In the genomic region with DNA sequence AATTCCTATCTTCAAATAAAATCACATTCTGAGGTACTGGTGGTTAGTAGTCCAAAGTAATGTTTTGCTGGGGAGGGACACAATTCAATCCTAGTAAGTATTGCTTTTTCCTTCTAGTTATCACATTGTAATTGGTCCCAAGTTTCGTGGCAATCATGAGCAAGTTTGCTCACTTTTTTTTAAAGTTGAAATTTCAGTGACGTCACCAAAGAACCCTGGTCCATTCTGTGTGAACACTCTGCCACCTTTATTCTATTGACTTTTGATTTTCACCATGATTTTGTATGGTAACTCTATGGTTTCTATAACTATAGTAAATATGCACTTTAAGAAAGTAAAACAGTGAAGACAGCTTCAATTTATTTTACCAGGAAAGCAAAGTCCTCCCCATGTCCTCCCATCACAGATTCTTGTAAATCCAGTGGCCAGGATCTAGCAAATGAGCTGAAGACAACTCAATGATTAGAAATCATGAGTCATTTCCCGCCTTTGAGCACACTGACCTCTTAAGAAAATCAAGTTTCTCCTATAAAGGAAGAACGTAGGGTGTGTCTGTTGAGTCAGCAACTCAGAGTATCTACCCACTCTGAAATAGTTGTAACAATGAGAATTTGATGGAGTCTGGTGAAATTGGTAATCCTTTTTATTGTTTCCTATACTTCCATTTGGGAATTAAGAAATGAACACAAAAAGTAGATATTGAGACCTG, we compare ENCODE assay signal across 13 cellular contexts.
DNase-seq lines count a peak whose midpoint lies in the region; FAIRE-seq and TF ChIP-seq lines count a peak whose summit lies in the region.
"Had no signal": no experiment of that assay in that cellular context is flagged by ENCODE, and none has a peak within 500 bp of the region (broad histone marks: within the 10 kb centered on the region; RNA-seq: fewer than 3 reads in every experiment).

No MANE protein-coding gene starts in this region.

- H3K4me3 ChIP-seq in PC-9 = no peak overlapping the region
- H3K4me3 ChIP-seq: GM12878, prostate gland had no signal

- no peak overlapping the region for H2AFZ ChIP-seq in PC-9

- TF ChIP-seq CTCF in PC-9 (conservative IDR thresholded peaks at IDR 0.05) = no peak

- H3K4me2 ChIP-seq in PC-9 = no peak overlapping the region

- no peaks in the 10 kb centered on the region for H3K4me1 ChIP-seq in PC-9 (replicated peaks; ENCODE audit: insufficient read depth)
- H3K4me1 ChIP-seq: prostate gland had no signal

- CTCF ChIA-PET in PC-9 (lab: Charles Lee) = no interaction called here

- intact Hi-C loops in PC-9 (cut with micrococcal nuclease; ENCODE audit: unreplicated experiment) = no loop called here

- BruUV-seq in PC-9 (replicated peaks; lab: Mats Ljungman, UMichigan) = TSS peak; percentile 33

- no peaks in the 10 kb centered on the region for H3K9me3 ChIP-seq in PC-9 (ENCODE audit: insufficient read depth, low read depth)
- H3K9me3 ChIP-seq: prostate gland had no signal

- no peaks in the 10 kb centered on the region for H3K9me2 ChIP-seq in PC-9 (ENCODE audit: insufficient read depth)

- DNase-seq in H54 (ENCODE audit: insufficient read length, low spot score) (peak; percentile 5), PC-9 (peak; percentile 1 to 50), dedifferentiated amniotic fluid mesenchymal stem cell (ENCODE audit: extremely low spot score) (peak; percentile 26), non-pigmented ciliary epithelial cell (ENCODE audit: low read depth) (peak; percentile 83), T-helper 1 cell (no peak), cerebellar cortex (ENCODE audit: low spot score) (no peak), cortex of kidney (lab: John Stamatoyannopoulos, UW) (no peak), ecto neural progenitor cell (ENCODE audit: low spot score) (no peak)
- DNase-seq: activated effector memory CD4-positive, alpha-beta T cell treated with Interleukin-2 at 50 U/mL for 16 hours; NCI-H524; stimulated activated CD4-positive, alpha-beta T cell treated with anti-CD3 and anti-CD28 coated beads, Interleukin-4, amount 100 ng/mL, for 4 hours had no signal

- peak; percentile 84 for FAIRE-seq in H54 (lab: Jason Lieb, UNC)
- FAIRE-seq: GM12878 had no signal

- no peaks in the 10 kb centered on the region for H3F3A ChIP-seq in PC-9 (ENCODE audit: insufficient read depth, low read depth)

- POLR2A ChIA-PET in PC-9 (lab: Charles Lee; ENCODE audit: unreplicated experiment) = no interaction called here

- no peaks in the 10 kb centered on the region for H3K36me3 ChIP-seq in PC-9 (ENCODE audit: low read depth)
- H3K36me3 ChIP-seq: prostate gland had no signal

- H3K27ac ChIP-seq in PC-9 = no peak overlapping the region
- H3K27ac ChIP-seq: prostate gland had no signal

- no peaks in the 10 kb centered on the region for H3K79me2 ChIP-seq in PC-9 (ENCODE audit: low read depth)

- H3K27me3 ChIP-seq in PC-9 (ENCODE audit: insufficient read depth, low read depth) = no peaks in the 10 kb centered on the region

- TF ChIP-seq POLR2A in H54 (IDR thresholded peaks at IDR 0.05; ENCODE audit: low read depth, low read length) = no peak

- no peaks in the 10 kb centered on the region for H4K20me1 ChIP-seq in PC-9 (ENCODE audit: insufficient read depth)

Comparison
In these comparisons a context has a peak if more than half of its experiments do, and no peak if none do; other contexts are left out.
1. DNase-seq: peak in H54 (single experiment), PC-9 (2 of 2), dedifferentiated amniotic fluid mesenchymal stem cell (single experiment) and non-pigmented ciliary epithelial cell (single experiment); none in T-helper 1 cell (0 of 5), cerebellar cortex (single experiment), cortex of kidney (single experiment) and ecto neural progenitor cell (single experiment).